ENCODE assay signal across 8 cellular contexts in the genomic region with DNA sequence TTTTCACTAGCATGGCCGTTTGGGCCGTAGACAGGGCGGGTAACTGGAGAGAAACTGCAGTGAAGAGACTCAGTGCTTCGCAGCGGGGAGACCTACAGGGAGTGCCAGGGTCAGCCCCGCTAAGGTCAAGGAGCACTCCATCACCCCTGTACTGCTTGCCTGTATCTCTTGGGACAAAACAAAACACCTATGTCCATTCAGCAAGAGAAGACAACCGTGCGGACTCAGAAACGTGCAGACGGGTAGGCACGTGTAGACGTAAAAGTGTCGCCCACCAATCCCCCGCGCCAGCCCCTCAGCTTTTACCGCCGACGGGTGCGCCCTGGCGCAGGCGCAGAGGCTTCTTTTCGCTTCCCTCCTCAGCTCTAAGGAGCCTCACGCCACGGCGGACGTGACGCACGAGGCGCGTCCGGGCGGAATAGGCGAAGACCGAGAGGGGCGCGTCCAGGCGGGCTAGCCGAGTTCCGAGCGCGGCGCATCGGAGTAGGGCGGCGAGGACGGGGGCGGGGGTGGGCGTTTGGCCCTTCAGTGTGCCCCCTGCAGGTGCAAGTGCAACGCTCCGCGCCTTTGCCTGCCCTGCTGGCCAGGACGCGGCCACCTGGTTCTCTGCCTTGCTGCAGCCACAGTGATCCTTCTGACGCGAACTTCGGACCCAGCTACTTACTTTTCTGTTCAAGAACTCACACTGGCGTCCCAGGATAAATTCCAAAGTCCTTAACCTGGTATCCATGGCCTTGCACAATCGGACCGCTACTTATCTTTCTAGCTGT. TPM values are rescaled to one million over a fixed set of nuclear protein-coding genes. Genes with fewer than 3 reads are reported as not detected.
DNase-seq lines count a peak whose midpoint lies in the region; ATAC-seq and TF ChIP-seq lines count a peak whose summit lies in the region.

No MANE protein-coding gene starts in this region.

- H3K4me1 ChIP-seq in duodenal mucosa (ENCODE audit: control insufficient read depth in 1 of 2, insufficient read depth in 2 of 2, low read length in 2 of 2): peaks cover 23 to 28% of the 10 kb centered on the region in 2 donors
- peaks cover 37% of the 10 kb centered on the region for H3K4me1 ChIP-seq in lower lobe of right lung

- H3K9me3 Mint-ChIP-seq in activated CD4-positive, alpha-beta memory T cell treated with anti-CD3 and anti-CD28 coated beads, Interleukin-2, amount 10 ng/mL, durations not matched to agents 7 days and 5 days: no peaks in the 10 kb centered on the region

- peak overlapping the region; percentile 92 for H3K27ac Mint-ChIP-seq in activated CD4-positive, alpha-beta memory T cell treated with anti-CD3 and anti-CD28 coated beads, Interleukin-2, amount 10 ng/mL, durations not matched to agents 7 days and 5 days

- H3K9ac ChIP-seq in duodenal mucosa (ENCODE audit: low read depth in 1 of 2, low read length in 2 of 2): peak overlapping the region; percentile 68 to 94

- H3K27me3 Mint-ChIP-seq in activated CD4-positive, alpha-beta memory T cell treated with anti-CD3 and anti-CD28 coated beads, Interleukin-2, amount 10 ng/mL, durations not matched to agents 7 days and 5 days: no peaks in the 10 kb centered on the region

- peak overlapping the region; percentile 89 for H3K4me3 Mint-ChIP-seq in activated CD4-positive, alpha-beta memory T cell treated with anti-CD3 and anti-CD28 coated beads, Interleukin-2, amount 10 ng/mL, durations not matched to agents 7 days and 5 days

- peak; percentile 53 for ATAC-seq in GM19455 (IDR thresholded peaks at IDR 0.05; ENCODE audit: unreplicated experiment)
- peak; percentile 93 to 95 for ATAC-seq in lower lobe of right lung

- peaks cover 63% of the 10 kb centered on the region for H3K4me1 Mint-ChIP-seq in activated CD4-positive, alpha-beta memory T cell treated with anti-CD3 and anti-CD28 coated beads, Interleukin-2, amount 10 ng/mL, durations not matched to agents 7 days and 5 days

- peak overlapping the region; percentile 92 for H3K27ac ChIP-seq in duodenal mucosa (ENCODE audit: low read depth, low read length)
- H3K27ac ChIP-seq in lower lobe of right lung: peak overlapping the region; percentile 92

- POLR2A ChIA-PET in activated CD4-positive, alpha-beta memory T cell treated with anti-CD3 and anti-CD28 coated beads, Interleukin-2, amount 10 ng/mL, durations not matched to agents 7 days and 5 days (lab: Charles Lee): interaction anchor here (0.8 to 17.0 kb wide), 19 partner anchors 7 to 530 kb away, joined by 3 to 770 read pairs (median 4); a partner anchor contains a TSS

- H3K4me3 ChIP-seq in duodenal mucosa (ENCODE audit: low read depth in 1 of 2, low read length in 2 of 2) (peak overlapping the region; percentile 78 to 96), lower lobe of right lung (peak overlapping the region; percentile 87)

- peak; percentile 71 for TF ChIP-seq CTCF in lower lobe of right lung (IDR thresholded peaks at IDR 0.05)

- H3K36me3 ChIP-seq in duodenal mucosa (ENCODE audit: control insufficient read depth in 1 of 2, insufficient read depth in 2 of 2, low read length in 2 of 2): no peaks in the 10 kb centered on the region
- H3K36me3 ChIP-seq in lower lobe of right lung: no peaks in the 10 kb centered on the region

- H3K9me3 ChIP-seq in duodenal mucosa (ENCODE audit: control insufficient read depth in 1 of 2, low read length in 2 of 2) (no peaks in the 10 kb centered on the region), lower lobe of right lung (no peaks in the 10 kb centered on the region)

- intact Hi-C loops in lower lobe of right lung (cut with DNase I): no loop called here

- peaks cover 29% of the 10 kb centered on the region for H3K36me3 Mint-ChIP-seq in activated CD4-positive, alpha-beta memory T cell treated with anti-CD3 and anti-CD28 coated beads, Interleukin-2, amount 10 ng/mL, durations not matched to agents 7 days and 5 days (ENCODE audit: low read depth)

- peak; percentile 97 for DNase-seq in CMK (ENCODE audit: low read depth)
- DNase-seq in HK-2 (ENCODE audit: unreplicated experiment): peak; percentile 97
- DNase-seq in NCI-H82 (lab: John Stamatoyannopoulos, UW): peak; percentile 99
- peak; percentile 97 for DNase-seq in activated CD4-positive, alpha-beta memory T cell treated with anti-CD3 and anti-CD28 coated beads, Interleukin-2, amount 10 ng/mL, durations not matched to agents 7 days and 5 days
- peak; percentile 98 for DNase-seq in lower lobe of right lung
- peak; percentile 86 to 87 (median 87) for DNase-seq in stimulated activated CD4-positive, alpha-beta T cell treated with anti-CD3 and anti-CD28 coated beads, TNF-alpha, amount 100 ng/mL, for 1 hour (ENCODE audit: low read depth in 3 of 3, low spot score in 1 of 3)

- CTCF ChIA-PET in activated CD4-positive, alpha-beta memory T cell treated with anti-CD3 and anti-CD28 coated beads, Interleukin-2, amount 10 ng/mL, durations not matched to agents 7 days and 5 days (lab: Charles Lee): interaction anchor here (0.6 to 3.9 kb wide), 20 partner anchors 9 to 104 kb away, joined by 3 to 47 read pairs (median 6); no protein-coding TSS in a partner anchor

- no peaks in the 10 kb centered on the region for H3K27me3 ChIP-seq in duodenal mucosa (ENCODE audit: control insufficient read depth in 1 of 2, insufficient read depth in 2 of 2, low read length in 2 of 2)
- no peaks in the 10 kb centered on the region for H3K27me3 ChIP-seq in lower lobe of right lung (ENCODE audit: low read depth)

RNA-seq across cellular contexts. Expression of a gene that starts 3.3 kb away (rescaled TPM):
- 100 to 1,000 TPM; 229 to 254 TPM for total RNA-seq in activated CD4-positive, alpha-beta memory T cell treated with anti-CD3 and anti-CD28 coated beads, Interleukin-2, amount 10 ng/mL, durations not matched to agents 7 days and 5 days
- 43.6 TPM for total RNA-seq in lower lobe of right lung

Comparison
In these comparisons a context has a peak if more than half of its experiments do, and no peak if none do; other contexts are left out.
1. Peak in every context shown above with its lines: DNase-seq, ATAC-seq, H3K4me3 ChIP-seq and H3K27ac ChIP-seq.